Comparison of ENCODE assay signal across 11 cellular contexts in genomic region chr1:233707153-233707905, GRCh38.
A peak's percentile ranks its signal among the peaks of the same experiment; 100 is the strongest.
DNase-seq lines count a peak whose midpoint lies in the region; ATAC-seq and TF ChIP-seq lines count a peak whose summit lies in the region.
"Had no signal": no experiment of that assay in that cellular context is flagged by ENCODE, and none has a peak within 500 bp of the region (broad histone marks: within the 10 kb centered on the region; RNA-seq: fewer than 3 reads in every experiment).

No MANE protein-coding gene starts in this region.

- 63 to 68% methylated on average over 4 of the region's 4 CpGs for WGBS in upper lobe of left lung, 2 donors

- TF ChIP-seq POLR2A in upper lobe of left lung (IDR thresholded peaks at IDR 0.05): no peak

- H3K27ac Mint-ChIP-seq in activated CD4-positive, alpha-beta memory T cell treated with anti-CD3 and anti-CD28 coated beads, Interleukin-2, amount 10 ng/mL, durations not matched to agents 7 days and 5 days: no peak overlapping the region

- intact Hi-C loops in left cardiac atrium (cut with DNase I): no loop called here

- H3K9me3 Mint-ChIP-seq in activated CD4-positive, alpha-beta memory T cell treated with anti-CD3 and anti-CD28 coated beads, Interleukin-2, amount 10 ng/mL, durations not matched to agents 7 days and 5 days: peaks cover 4% of the 10 kb centered on the region

- H3K4me1 Mint-ChIP-seq in activated CD4-positive, alpha-beta memory T cell treated with anti-CD3 and anti-CD28 coated beads, Interleukin-2, amount 10 ng/mL, durations not matched to agents 7 days and 5 days: no peaks in the 10 kb centered on the region

- H3K36me3 ChIP-seq in upper lobe of left lung: no peaks in the 10 kb centered on the region

- H3K27me3 ChIP-seq in upper lobe of left lung: no peaks in the 10 kb centered on the region

- no peaks in the 10 kb centered on the region for H3K36me3 Mint-ChIP-seq in activated CD4-positive, alpha-beta memory T cell treated with anti-CD3 and anti-CD28 coated beads, Interleukin-2, amount 10 ng/mL, durations not matched to agents 7 days and 5 days (ENCODE audit: low read depth)

- no peak overlapping the region for H3K4me3 Mint-ChIP-seq in activated CD4-positive, alpha-beta memory T cell treated with anti-CD3 and anti-CD28 coated beads, Interleukin-2, amount 10 ng/mL, durations not matched to agents 7 days and 5 days

- H3K4me3 ChIP-seq in upper lobe of left lung: no peak overlapping the region

- peak; percentile 4 for DNase-seq in DMS153 (lab: John Stamatoyannopoulos, UW)
- DNase-seq in DMS153 treated with DMSO at 0.1 percent for 48 hours (lab: John Stamatoyannopoulos, UW; ENCODE audit: unreplicated experiment): no peak
- peak; percentile 9 for DNase-seq in T1000 (lab: John Stamatoyannopoulos, UW)
- no peak for DNase-seq in left cardiac atrium
- DNase-seq in upper lobe of left lung: peak in 1 of 2 donors; percentile 52
- DNase-seq in GM10248 (ENCODE audit: extremely low spot score): no peak
- DNase-seq in activated CD4-positive, alpha-beta memory T cell treated with anti-CD3 and anti-CD28 coated beads, Interleukin-2, amount 10 ng/mL, durations not matched to agents 7 days and 5 days: no peak
- DNase-seq: 8988T, kidney, NCI-H1048 had no signal

- H3K4me1 ChIP-seq in upper lobe of left lung: peaks cover 0 to 5% (median 4%) of the 10 kb centered on the region in 4 donors

- H3K9me3 ChIP-seq in upper lobe of left lung: no peaks in the 10 kb centered on the region

- POLR2A ChIA-PET in GM10248 (lab: Yijun Ruan, JAX): no interaction called here
- POLR2A ChIA-PET in activated CD4-positive, alpha-beta memory T cell treated with anti-CD3 and anti-CD28 coated beads, Interleukin-2, amount 10 ng/mL, durations not matched to agents 7 days and 5 days (lab: Charles Lee): no interaction called here

- ATAC-seq in left cardiac atrium: peak; percentile 71 to 95
- peak; percentile 62 to 80 for ATAC-seq in upper lobe of left lung (ENCODE audit: low FRiP score in 2 of 2)
- no peak for ATAC-seq in HG03457 (IDR thresholded peaks at IDR 0.05; ENCODE audit: unreplicated experiment)

- peaks cover 9% of the 10 kb centered on the region for H3K27me3 Mint-ChIP-seq in activated CD4-positive, alpha-beta memory T cell treated with anti-CD3 and anti-CD28 coated beads, Interleukin-2, amount 10 ng/mL, durations not matched to agents 7 days and 5 days

- TF ChIP-seq CTCF in upper lobe of left lung (IDR thresholded peaks at IDR 0.05) (no peak), GM10248 (IDR thresholded peaks at IDR 0.05; ENCODE audit: control extremely low read depth, extremely low read depth, low read depth, missing control alignments) (no peak)

- H3K27ac ChIP-seq in upper lobe of left lung: peak overlapping the region in 2 of 4 donors; percentile 10 to 52

- CTCF ChIA-PET in GM10248 (lab: Yijun Ruan, JAX): interaction anchor here (0.7 to 1.4 kb wide), 2 partner anchors 10 to 11 kb away, joined by 3 to 5 read pairs; no protein-coding TSS in a partner anchor
- CTCF ChIA-PET in activated CD4-positive, alpha-beta memory T cell treated with anti-CD3 and anti-CD28 coated beads, Interleukin-2, amount 10 ng/mL, durations not matched to agents 7 days and 5 days (lab: Charles Lee): no interaction called here

- no peak for TF ChIP-seq EP300 in upper lobe of left lung (IDR thresholded peaks at IDR 0.05)

Comparison
In these comparisons a context has a peak if more than half of its experiments do, and no peak if none do; other contexts are left out.
1. DNase-seq: peak in DMS153 (single experiment) and T1000 (single experiment); none in DMS153 treated with DMSO at 0.1 percent for 48 hours (single experiment), left cardiac atrium (single experiment), GM10248 (single experiment) and activated CD4-positive, alpha-beta memory T cell treated with anti-CD3 and anti-CD28 coated beads, Interleukin-2, amount 10 ng/mL, durations not matched to agents 7 days and 5 days (single experiment).